Comparison of ENCODE assay signal across 22 cellular contexts in genomic region chr16:12664334-12664733, GRCh38.
"Had no signal": no experiment of that assay in that cellular context is flagged by ENCODE, and none has a peak within 500 bp of the region (broad histone marks: within the 10 kb centered on the region; RNA-seq: fewer than 3 reads in every experiment).

No MANE protein-coding gene starts in this region.

- H3K4me1 ChIP-seq: ascending aorta, body of pancreas, SJSA1 had no signal

- H3K27ac ChIP-seq: ascending aorta, body of pancreas, SJSA1 had no signal

- ATAC-seq: activated CD8-positive, alpha-beta memory T cell treated with anti-CD3 and anti-CD28 coated beads, Interleukin-2, amount 10 ng/mL, durations not matched to agents 7 days and 5 days; body of pancreas; PC-3; SK-N-SH treated with all-trans-retinoic acid at 6 μM for 48 hours; WTC11 had no signal

- DNase-seq: activated CD4-positive, alpha-beta T cell treated with anti-CD3 and anti-CD28 coated beads for 48 hours; activated CD4-positive, alpha-beta T cell treated with anti-CD3 and anti-CD28 coated beads, Interleukin-2, amount 50 U/mL, for 48 hours; activated CD4-positive, CD25-positive, alpha-beta regulatory T cell treated with anti-CD3 and anti-CD28 coated beads, Interleukin-2, amount 50 U/mL, for 72 hours; activated CD8-positive, alpha-beta memory T cell treated with anti-CD3 and anti-CD28 coated beads, Interleukin-2, amount 10 ng/mL, durations not matched to agents 7 days and 5 days; activated effector memory CD4-positive, alpha-beta T cell treated with Interleukin-2 at 50 U/mL for 16 hours; activated naive CD4-positive, alpha-beta T cell; activated T-cell treated with anti-CD3 and anti-CD28 coated beads, Interleukin-2, amount 50 U/mL, for 24 hours; body of pancreas; MG63; MV-4-11; NCI-H1105 treated with DMSO at 0.1 percent for 48 hours; NCI-H1436 treated with DMSO at 0.1 percent for 48 hours; NCI-H1930; NCI-H526; NCI-H774; PC-3; SHP77; SW 1271 had no signal

- H3K36me3 ChIP-seq: MG63, SJSA1 had no signal

- H3K27me3 ChIP-seq: ascending aorta, body of pancreas, MG63, SJSA1 had no signal

- H3K4me3 ChIP-seq: ascending aorta, body of pancreas, MG63, SJSA1 had no signal
